14 cellular contexts compared by ENCODE assay signal in the genomic region with DNA sequence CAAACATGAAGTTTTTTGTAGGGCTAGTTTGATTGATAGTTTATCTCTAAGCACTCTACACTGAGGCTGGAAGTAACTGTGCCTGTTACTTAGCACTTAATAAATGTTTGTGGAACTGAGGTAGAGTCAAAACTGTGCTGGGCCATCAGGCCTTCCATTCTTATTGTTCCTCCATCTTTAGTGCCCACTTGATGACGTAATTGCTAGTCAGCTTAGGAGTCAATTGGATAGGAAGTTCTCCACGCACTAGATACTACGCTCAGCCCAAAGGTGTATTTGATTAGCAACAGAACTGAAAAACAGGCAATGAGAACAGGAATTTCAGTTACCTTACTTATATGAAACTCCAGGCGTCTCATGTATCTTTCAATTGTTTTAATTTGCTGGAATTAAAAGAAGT.
"Had no signal": no experiment of that assay in that cellular context is flagged by ENCODE, and none has a peak within 500 bp of the region (broad histone marks: within the 10 kb centered on the region; RNA-seq: fewer than 3 reads in every experiment).

No MANE protein-coding gene starts in this region.

- H3K4me3 Mint-ChIP-seq: activated naive CD8-positive, alpha-beta T cell treated with anti-CD3 and anti-CD28 coated beads, Interleukin-2, amount 10 ng/mL, durations not matched to agents 7 days and 5 days; activated T-cell treated with anti-CD3 and anti-CD28 coated beads, Interleukin-2, amount 50 U/mL, for 72 hours; neural progenitor cell had no signal

- H3K27ac Mint-ChIP-seq: activated naive CD8-positive, alpha-beta T cell treated with anti-CD3 and anti-CD28 coated beads, Interleukin-2, amount 10 ng/mL, durations not matched to agents 7 days and 5 days; neural progenitor cell had no signal

- H3K9me3 Mint-ChIP-seq: activated naive CD8-positive, alpha-beta T cell treated with anti-CD3 and anti-CD28 coated beads, Interleukin-2, amount 10 ng/mL, durations not matched to agents 7 days and 5 days; activated T-cell treated with anti-CD3 and anti-CD28 coated beads, Interleukin-2, amount 50 U/mL, for 72 hours; neural progenitor cell had no signal

- ATAC-seq: activated T-cell treated with anti-CD3 and anti-CD28 coated beads, Interleukin-2, amount 50 U/mL, for 72 hours; heart left ventricle; pancreas; SK-N-SH treated with all-trans-retinoic acid at 6 μM for 48 hours had no signal

- H2AFZ ChIP-seq: neural progenitor cell had no signal

- H3K9ac ChIP-seq: neural progenitor cell had no signal

- H3K27me3 Mint-ChIP-seq: activated naive CD8-positive, alpha-beta T cell treated with anti-CD3 and anti-CD28 coated beads, Interleukin-2, amount 10 ng/mL, durations not matched to agents 7 days and 5 days had no signal

- H3K9me3 ChIP-seq: heart left ventricle, left ventricle myocardium inferior, pancreas, stomach had no signal

- H3K4me3 ChIP-seq: heart left ventricle, left ventricle myocardium inferior, neural progenitor cell, pancreas, stomach had no signal

- H3K36me3 Mint-ChIP-seq: neural progenitor cell had no signal

- H3K27me3 ChIP-seq: heart left ventricle, neural progenitor cell, stomach had no signal

- H3K4me1 ChIP-seq: heart left ventricle, left ventricle myocardium inferior, pancreas, stomach had no signal

- H3K27ac ChIP-seq: heart left ventricle, left ventricle myocardium inferior, neural progenitor cell, pancreas, stomach had no signal

- H3K36me3 ChIP-seq: neural progenitor cell, pancreas had no signal

- DNase-seq: activated CD4-positive, alpha-beta T cell treated with anti-CD3 and anti-CD28 coated beads, Interleukin-2, amount 50 U/mL, for 4 hours; activated CD4-positive, CD25-positive, alpha-beta regulatory T cell; activated naive CD8-positive, alpha-beta T cell treated with anti-CD3 and anti-CD28 coated beads, Interleukin-2, amount 10 ng/mL, durations not matched to agents 7 days and 5 days; activated T-cell treated with anti-CD3 and anti-CD28 coated beads, Interleukin-2, amount 50 U/mL, for 72 hours; heart left ventricle; left ventricle myocardium inferior; mesenchymal stem cell; pancreas; stimulated activated CD4-positive, alpha-beta T cell treated with anti-CD3 and anti-CD28 coated beads, Interleukin-4, amount 100 ng/mL, for 1 hour; stimulated activated CD8-positive, alpha-beta memory T cell treated with anti-CD3 and anti-CD28 coated beads, Interleukin-4, amount 100 ng/mL, for 48 hours; stomach; T-helper 2 cell had no signal

- H3K4me2 ChIP-seq: neural progenitor cell had no signal
